In genomic region chr11:45774786-45775185, GRCh38 we compare ENCODE assay signal across 17 cellular contexts. TPM values are rescaled to one million over a fixed set of nuclear protein-coding genes. Genes with fewer than 3 reads are reported as not detected.
DNase-seq lines count a peak whose midpoint lies in the region; ATAC-seq and TF ChIP-seq lines count a peak whose summit lies in the region.
"Had no signal": no experiment of that assay in that cellular context is flagged by ENCODE, and none has a peak within 500 bp of the region (broad histone marks: within the 10 kb centered on the region; RNA-seq: fewer than 3 reads in every experiment).

No MANE protein-coding gene starts in this region.

- H3K79me1 ChIP-seq in mesenchymal stem cell (replicated peaks; ENCODE audit: low read length, poor library complexity, severe bottlenecking), result no peaks in the 10 kb centered on the region

- no peak overlapping the region for H3K4ac ChIP-seq in mesenchymal stem cell (ENCODE audit: low read depth in 1 of 2, low read length in 2 of 2)

- WGBS in mesenchymal stem cell, result 86% methylated on average over 4 of the region's 4 CpGs
- WGBS in stomach, 5 donors, result 81 to 97% (median 91%) methylated on average over 4 of the region's 4 CpGs

- no peaks in the 10 kb centered on the region for H3K36me3 ChIP-seq in mesenchymal stem cell (ENCODE audit: control insufficient read depth in 1 of 2, insufficient read depth in 2 of 2, low read depth in 1 of 2, low read length in 2 of 2)
- H3K36me3 ChIP-seq in stomach, result no peaks in the 10 kb centered on the region
- H3K36me3 ChIP-seq: BE2C had no signal

- H3K27me3 ChIP-seq in mesenchymal stem cell (ENCODE audit: control insufficient read depth in 1 of 2, insufficient read depth in 1 of 2, low read length in 2 of 2), result peaks cover 18 to 22% of the 10 kb centered on the region in 2 experiments
- peaks cover 0 to 4% (median 0%) of the 10 kb centered on the region in 3 donors for H3K27me3 ChIP-seq in stomach
- H3K27me3 ChIP-seq: BE2C had no signal

- intact Hi-C loops in stomach (cut with DNase I; ENCODE audit: low total_unique reads), result no loop called here

- H3K14ac ChIP-seq in mesenchymal stem cell (ENCODE audit: low read length in 2 of 2), result no peak overlapping the region

- no peak overlapping the region for H2BK5ac ChIP-seq in mesenchymal stem cell (ENCODE audit: low read depth, low read length, poor library complexity, severe bottlenecking)

- no peak overlapping the region for H3K4me2 ChIP-seq in mesenchymal stem cell (ENCODE audit: low read length, poor library complexity, severe bottlenecking)
- H3K4me2 ChIP-seq: GM23338 had no signal

- H3K18ac ChIP-seq in mesenchymal stem cell (ENCODE audit: low read depth in 1 of 2, low read length in 2 of 2), result no peak overlapping the region

- no peak overlapping the region for H3K23ac ChIP-seq in mesenchymal stem cell (ENCODE audit: low read length in 2 of 2)

- ATAC-seq in activated naive CD4-positive, alpha-beta T cell treated with anti-CD3 and anti-CD28 coated beads, Interleukin-2, amount 50 U/mL, for 72 hours, result no peak
- ATAC-seq in HG02678 (IDR thresholded peaks at IDR 0.05; ENCODE audit: unreplicated experiment) (no peak), GM18868 (IDR thresholded peaks at IDR 0.05; ENCODE audit: unreplicated experiment) (no peak)
- ATAC-seq: GM23338 had no signal

- peak overlapping the region; percentile 5 to 13 for H3K27ac Mint-ChIP-seq in activated naive CD4-positive, alpha-beta T cell treated with anti-CD3 and anti-CD28 coated beads, Interleukin-2, amount 50 U/mL, for 72 hours
- H3K27ac Mint-ChIP-seq: GM23338 had no signal

- peak overlapping the region; percentile 45 for H4K91ac ChIP-seq in mesenchymal stem cell (ENCODE audit: low read length)

- H3K9ac ChIP-seq in mesenchymal stem cell (ENCODE audit: low read length), result no peak overlapping the region

- no peak overlapping the region for H2AK5ac ChIP-seq in mesenchymal stem cell (ENCODE audit: low read length, severe bottlenecking)

- H3K4me1 ChIP-seq in mesenchymal stem cell (ENCODE audit: control insufficient read depth, insufficient read depth, low read depth, low read length) (peaks cover 7% of the 10 kb centered on the region), stomach (peaks cover 0 to 14% (median 5%) of the 10 kb centered on the region in 4 donors)
- H3K4me1 ChIP-seq: BE2C had no signal

- TF ChIP-seq CTCF in stomach (IDR thresholded peaks at IDR 0.05), result no peak

- H2AFZ ChIP-seq in mesenchymal stem cell (ENCODE audit: low read depth, low read length), result no peak overlapping the region
- H2AFZ ChIP-seq: GM23338 had no signal

- H3K27ac ChIP-seq in mesenchymal stem cell (ENCODE audit: low read length, poor library complexity, severe bottlenecking) (no peak overlapping the region), stomach (no peak overlapping the region)
- H3K27ac ChIP-seq: 22Rv1, HL-60 had no signal

- no peak for TF ChIP-seq EP300 in stomach (IDR thresholded peaks at IDR 0.05)

- no peak overlapping the region for H3K4me3 ChIP-seq in mesenchymal stem cell (ENCODE audit: insufficient read depth in 1 of 2, low read depth in 1 of 2, low read length in 2 of 2)
- H3K4me3 ChIP-seq in stomach, result no peak overlapping the region
- H3K4me3 ChIP-seq: GM23338 had no signal

- no peak for TF ChIP-seq POLR2A in stomach (IDR thresholded peaks at IDR 0.05)

- no peak overlapping the region for H4K8ac ChIP-seq in mesenchymal stem cell (ENCODE audit: low read length)

- H2BK12ac ChIP-seq in mesenchymal stem cell (ENCODE audit: low read length in 2 of 2), result no peak overlapping the region

- no peak for DNase-seq in activated naive CD4-positive, alpha-beta T cell treated with anti-CD3 and anti-CD28 coated beads, Interleukin-2, amount 50 U/mL, for 72 hours (ENCODE audit: low spot score in 2 of 2)
- DNase-seq in activated naive CD4-positive, alpha-beta T cell treated with Interleukin-2 at 50 U/mL for 16 hours, result no peak
- no peak for DNase-seq in mesenchymal stem cell
- peak; percentile 5 for DNase-seq in stomach
- DNase-seq in cortex of kidney (lab: John Stamatoyannopoulos, UW), result no peak
- DNase-seq: BE2C; C1 segment of cervical spinal cord; CD4-positive, CD25-positive, alpha-beta regulatory T cell; CD8-positive, alpha-beta memory T cell; COR-L47; DMS 273 treated with DMSO at 0.1 percent for 48 hours; HCEC 1CT had no signal

- H3K9me3 Mint-ChIP-seq in activated naive CD4-positive, alpha-beta T cell treated with anti-CD3 and anti-CD28 coated beads, Interleukin-2, amount 50 U/mL, for 72 hours, result no peaks in the 10 kb centered on the region
- H3K9me3 Mint-ChIP-seq: CD4-positive, CD25-positive, alpha-beta regulatory T cell; CD8-positive, alpha-beta memory T cell; GM23338 had no signal

- no peaks in the 10 kb centered on the region for H3K36me3 Mint-ChIP-seq in activated naive CD4-positive, alpha-beta T cell treated with anti-CD3 and anti-CD28 coated beads, Interleukin-2, amount 50 U/mL, for 72 hours
- H3K36me3 Mint-ChIP-seq: CD4-positive, CD25-positive, alpha-beta regulatory T cell; CD8-positive, alpha-beta memory T cell had no signal

- H3K9me3 ChIP-seq in mesenchymal stem cell (ENCODE audit: control insufficient read depth, low read length) (no peaks in the 10 kb centered on the region), stomach (no peaks in the 10 kb centered on the region)
- H3K9me3 ChIP-seq: BE2C had no signal

- H2BK15ac ChIP-seq in mesenchymal stem cell (ENCODE audit: low read depth, poor library complexity, severe bottlenecking), result no peak overlapping the region

- H2BK120ac ChIP-seq in mesenchymal stem cell (ENCODE audit: low read depth, low read length), result no peak overlapping the region

RNA-seq across cellular contexts. Expression of gene SLC35C1, which starts 30.2 kb away (rescaled TPM):
- total RNA-seq in activated naive CD4-positive, alpha-beta T cell treated with anti-CD3 and anti-CD28 coated beads, Interleukin-2, amount 50 U/mL, for 72 hours, result 10 to 100 TPM in 1 of 2 donors, 1 to 10 TPM in 1; 7.9 to 10.8 TPM
- 22.9 TPM for polyA plus RNA-seq in mesenchymal stem cell (2013, experiment 1 of 2)
- 23.8 TPM for polyA plus RNA-seq in mesenchymal stem cell (2013, experiment 2 of 2)
- 10 to 100 TPM in 2 of 5 donors, 1 to 10 TPM in 3; 7.6 to 21.4 (median 9.9) TPM for total RNA-seq in stomach
- 10 to 100 TPM in 1 of 3 donors, 1 to 10 TPM in 2; 8.4 to 12.7 (median 9.0) TPM for polyA plus RNA-seq in stomach
